Comparison of ENCODE assay signal across 10 cellular contexts in genomic region chr2:8542381-8543064, GRCh38.
DNase-seq lines count a peak whose midpoint lies in the region; ATAC-seq and TF ChIP-seq lines count a peak whose summit lies in the region.
"Had no signal": no experiment of that assay in that cellular context is flagged by ENCODE, and none has a peak within 500 bp of the region (broad histone marks: within the 10 kb centered on the region; RNA-seq: fewer than 3 reads in every experiment).

No MANE protein-coding gene starts in this region.

- WGBS in transverse colon (ENCODE audit: low coverage in 1 of 2), 2 donors, result 81 to 95% methylated on average over 4 to 5 of the region's 5 CpGs

- POLR2A ChIA-PET in MCF 10A (lab: Yijun Ruan, JAX), result no interaction called here

- TF ChIP-seq CTCF in breast epithelium (IDR thresholded peaks at IDR 0.05) (no peak), MCF 10A (IDR thresholded peaks at IDR 0.05; ENCODE audit: unreplicated experiment) (no peak), transverse colon (IDR thresholded peaks at IDR 0.05) (no peak)

- in situ Hi-C loops in transverse colon (cut with MboI; ENCODE audit: low pct_ligation_motif_present in 1 of 4, low pct_unique_long_range_greater_than_20kb in 1 of 4, low sequenced_read_pairs in 3 of 4), result no loop called here

- no peak for TF ChIP-seq EP300 in transverse colon (IDR thresholded peaks at IDR 0.05; ENCODE audit: low read depth)

- CTCF ChIA-PET in MCF 10A (lab: Yijun Ruan, JAX), result interaction anchor here (0.6 kb wide), 1 partner anchor 1329 kb away, joined by 4 read pairs; no protein-coding TSS in a partner anchor

- TF ChIP-seq POLR2A in breast epithelium (IDR thresholded peaks at IDR 0.05), result no peak
- TF ChIP-seq POLR2A in transverse colon (IDR thresholded peaks at IDR 0.05), result no peak

- no peaks in the 10 kb centered on the region for H3K9me3 ChIP-seq in breast epithelium
- H3K9me3 ChIP-seq in mucosa of rectum (ENCODE audit: control insufficient read depth in 2 of 2, low read length in 2 of 2), result no peaks in the 10 kb centered on the region
- no peaks in the 10 kb centered on the region for H3K9me3 ChIP-seq in transverse colon

- H3K4me3 ChIP-seq in breast epithelium (no peak overlapping the region), mucosa of rectum (ENCODE audit: low read length in 2 of 2) (no peak overlapping the region), transverse colon (no peak overlapping the region)

- H3K4me1 ChIP-seq in breast epithelium (peaks cover 0 to 16% of the 10 kb centered on the region in 2 donors), mucosa of rectum (ENCODE audit: control insufficient read depth in 2 of 2, insufficient read depth in 2 of 2, low read length in 2 of 2) (peaks cover 35 to 38% of the 10 kb centered on the region in 2 donors), transverse colon (peaks cover 11 to 45% (median 22%) of the 10 kb centered on the region in 4 donors)

- H3K4me1 Mint-ChIP-seq in MCF 10A (ENCODE audit: insufficient read depth, unreplicated experiment), result no peaks in the 10 kb centered on the region
- peaks cover 62% of the 10 kb centered on the region for H3K4me1 Mint-ChIP-seq in activated T-helper 17 cell treated with anti-CD3 and anti-CD28 coated beads, Interleukin-2, amount 50 U/mL, for 72 hours

- peak overlapping the region; percentile 17 to 55 for H3K27ac ChIP-seq in breast epithelium
- H3K27ac ChIP-seq in mucosa of rectum (ENCODE audit: low read depth in 2 of 2, low read length in 2 of 2), result peak overlapping the region; percentile 69 to 82
- H3K27ac ChIP-seq in transverse colon, result peak overlapping the region; percentile 66 to 79 (median 72)

- H3K9me3 Mint-ChIP-seq in MCF 10A (ENCODE audit: unreplicated experiment), result peaks cover 14% of the 10 kb centered on the region
- H3K9me3 Mint-ChIP-seq in activated T-helper 17 cell treated with anti-CD3 and anti-CD28 coated beads, Interleukin-2, amount 50 U/mL, for 72 hours, result no peaks in the 10 kb centered on the region

- H3K27me3 ChIP-seq in breast epithelium (no peaks in the 10 kb centered on the region), mucosa of rectum (ENCODE audit: control insufficient read depth in 2 of 2, insufficient read depth in 2 of 2, low read length in 2 of 2) (no peaks in the 10 kb centered on the region), transverse colon (no peaks in the 10 kb centered on the region)

- peak overlapping the region in 1 of 2 donors; percentile 19 for H3K9ac ChIP-seq in mucosa of rectum (ENCODE audit: low read depth in 1 of 2, low read length in 2 of 2)

- H3K36me3 Mint-ChIP-seq in MCF 10A (ENCODE audit: insufficient read depth, unreplicated experiment), result no peaks in the 10 kb centered on the region
- peaks cover 46% of the 10 kb centered on the region for H3K36me3 Mint-ChIP-seq in activated T-helper 17 cell treated with anti-CD3 and anti-CD28 coated beads, Interleukin-2, amount 50 U/mL, for 72 hours (ENCODE audit: low read depth)

- H3K4me3 Mint-ChIP-seq in MCF 10A (ENCODE audit: unreplicated experiment), result no peak overlapping the region
- peak overlapping the region; percentile 77 for H3K4me3 Mint-ChIP-seq in activated T-helper 17 cell treated with anti-CD3 and anti-CD28 coated beads, Interleukin-2, amount 50 U/mL, for 72 hours

- H3K27me3 Mint-ChIP-seq in MCF 10A (ENCODE audit: insufficient read depth, unreplicated experiment), result no peaks in the 10 kb centered on the region
- no peaks in the 10 kb centered on the region for H3K27me3 Mint-ChIP-seq in activated T-helper 17 cell treated with anti-CD3 and anti-CD28 coated beads, Interleukin-2, amount 50 U/mL, for 72 hours

- no TSS peak for BruUV-seq in MCF 10A (replicated peaks; lab: Mats Ljungman, UMichigan)

- DNase-seq in breast epithelium (ENCODE audit: low spot score in 2 of 2), result no peak
- no peak for DNase-seq in MCF 10A (ENCODE audit: unreplicated experiment)
- no peak for DNase-seq in transverse colon
- no peak for DNase-seq in D341Med (ENCODE audit: low spot score)
- no peak for DNase-seq in stimulated activated naive CD4-positive, alpha-beta T cell treated with Interleukin-2 at 50 U/mL for 16 hours (lab: John Stamatoyannopoulos, UW)
- no peak for DNase-seq in NCI-H510A (lab: John Stamatoyannopoulos, UW)
- DNase-seq: HCEC 1CT, SHP77 had no signal

- H3K27ac Mint-ChIP-seq in MCF 10A (ENCODE audit: low read depth, unreplicated experiment), result no peak overlapping the region
- peak overlapping the region; percentile 100 for H3K27ac Mint-ChIP-seq in activated T-helper 17 cell treated with anti-CD3 and anti-CD28 coated beads, Interleukin-2, amount 50 U/mL, for 72 hours

- H3K36me3 ChIP-seq in breast epithelium (no peaks in the 10 kb centered on the region), mucosa of rectum (ENCODE audit: control insufficient read depth in 2 of 2, insufficient read depth in 2 of 2, low read length in 2 of 2) (no peaks in the 10 kb centered on the region), transverse colon (no peaks in the 10 kb centered on the region)

- intact Hi-C loops in breast epithelium (cut with DNase I; ENCODE audit: low total_unique reads) (no loop called here), MCF 10A (cut with micrococcal nuclease) (no loop called here), transverse colon (cut with DNase I; ENCODE audit: low total_unique reads) (no loop called here)

- no peak for ATAC-seq in activated T-helper 17 cell treated with anti-CD3 and anti-CD28 coated beads, Interleukin-2, amount 50 U/mL, for 72 hours (replicated peaks)
